In the genomic region with DNA sequence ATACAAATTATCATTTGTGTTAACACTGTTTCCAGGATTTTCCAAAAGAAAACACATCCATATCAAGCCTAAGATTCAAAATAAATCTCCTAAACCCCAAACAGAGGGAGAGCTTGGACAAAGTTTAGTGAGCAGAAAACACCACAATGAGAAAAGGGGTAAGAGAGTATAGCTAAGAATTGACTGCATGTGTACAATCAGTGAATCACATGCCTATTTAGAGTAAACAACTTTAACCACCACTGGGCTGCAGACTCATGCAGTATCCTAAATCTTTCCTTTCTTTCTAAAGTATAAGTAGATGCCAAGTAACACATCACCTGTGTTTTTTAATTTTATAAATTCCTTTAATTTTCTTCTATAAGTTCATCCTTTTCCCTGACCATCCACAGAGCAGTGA, we compare ENCODE assay signal across 29 cellular contexts.
DNase-seq lines count a peak whose midpoint lies in the region; ATAC-seq and TF ChIP-seq lines count a peak whose summit lies in the region.
"Had no signal": no experiment of that assay in that cellular context is flagged by ENCODE, and none has a peak within 500 bp of the region (broad histone marks: within the 10 kb centered on the region; RNA-seq: fewer than 3 reads in every experiment).

No MANE protein-coding gene starts in this region.

- H3K4me2 ChIP-seq in OCI-LY3 (ENCODE audit: low read length) = peak overlapping the region; percentile 95
- H3K4me2 ChIP-seq: smooth muscle cell had no signal

- no peaks in the 10 kb centered on the region for H3K9me3 ChIP-seq in OCI-LY3 (ENCODE audit: insufficient read depth, low read length)
- H3K9me3 ChIP-seq in aorta (ENCODE audit: control insufficient read depth, low read length) = no peaks in the 10 kb centered on the region
- H3K9me3 ChIP-seq: MG63 had no signal

- H3K9me3 Mint-ChIP-seq in activated naive CD4-positive, alpha-beta T cell treated with anti-CD3 and anti-CD28 coated beads, Interleukin-2, amount 50 U/mL, for 72 hours = peaks cover 0 to 22% of the 10 kb centered on the region in 2 donors
- H3K9me3 Mint-ChIP-seq in immature natural killer cell = peaks cover 0 to 7% (median 2%) of the 10 kb centered on the region in 6 donors
- H3K9me3 Mint-ChIP-seq in stimulated activated memory B cell treated with anti-CD40 and anti-IgM and Interleukin-4, amounts not matched to agents 10 μg/mL and 1 μg/mL and 100 μg/mL, for 72 hours = peaks cover 5% of the 10 kb centered on the region
- H3K9me3 Mint-ChIP-seq: CD4-positive, alpha-beta T cell had no signal

- peak in 1 of 2 donors; percentile 46 for ATAC-seq in activated naive CD4-positive, alpha-beta T cell treated with anti-CD3 and anti-CD28 coated beads, Interleukin-2, amount 50 U/mL, for 72 hours
- no peak for ATAC-seq in stimulated activated memory B cell treated with anti-CD40 and anti-IgM and Interleukin-4, amounts not matched to agents 10 μg/mL and 1 μg/mL and 100 μg/mL, for 72 hours
- no peak for ATAC-seq in aorta (ENCODE audit: low FRiP score)
- ATAC-seq: heart left ventricle, SK-N-SH treated with all-trans-retinoic acid at 6 μM for 48 hours had no signal

- H3K4me1 Mint-ChIP-seq in immature natural killer cell = peaks cover 96 to 100% of the 10 kb centered on the region in 2 donors
- peaks cover 61% of the 10 kb centered on the region for H3K4me1 Mint-ChIP-seq in stimulated activated memory B cell treated with anti-CD40 and anti-IgM and Interleukin-4, amounts not matched to agents 10 μg/mL and 1 μg/mL and 100 μg/mL, for 72 hours

- H3K36me3 ChIP-seq in OCI-LY3 (replicated peaks; ENCODE audit: low read depth, low read length) = no peaks in the 10 kb centered on the region
- H3K36me3 ChIP-seq in aorta (ENCODE audit: control insufficient read depth in 1 of 2, insufficient read depth in 2 of 2, low read length in 1 of 2) = no peaks in the 10 kb centered on the region
- H3K36me3 ChIP-seq: heart left ventricle, MG63, WERI-Rb-1 had no signal

- H3K27ac Mint-ChIP-seq in activated naive CD4-positive, alpha-beta T cell treated with anti-CD3 and anti-CD28 coated beads, Interleukin-2, amount 50 U/mL, for 72 hours = peak overlapping the region; percentile 40 to 73
- H3K27ac Mint-ChIP-seq in immature natural killer cell = peak overlapping the region; percentile 88 to 98 (median 94)
- peak overlapping the region; percentile 63 for H3K27ac Mint-ChIP-seq in stimulated activated memory B cell treated with anti-CD40 and anti-IgM and Interleukin-4, amounts not matched to agents 10 μg/mL and 1 μg/mL and 100 μg/mL, for 72 hours
- H3K27ac Mint-ChIP-seq: activated naive CD8-positive, alpha-beta T cell; CD4-positive, alpha-beta T cell had no signal

- H3K9ac ChIP-seq in OCI-LY3 (ENCODE audit: low read length) = peak overlapping the region; percentile 12; the same call in 1 of the 2 replicates

- TF ChIP-seq CTCF in OCI-LY3 (IDR thresholded peaks at IDR 0.05; ENCODE audit: low read depth, low read length) (no peak), GM10266 (IDR thresholded peaks at IDR 0.05; ENCODE audit: control insufficient read depth, insufficient read depth, low read depth, missing control alignments) (no peak)

- 0 out of 2 replicates have a peak overlapping the region, but pooled peaks have one; percentile 8 for H3K4me3 ChIP-seq in OCI-LY3 (ENCODE audit: low read length)
- H3K4me3 ChIP-seq in aorta (ENCODE audit: low read length in 2 of 2) = no peak overlapping the region
- H3K4me3 ChIP-seq: dorsolateral prefrontal cortex, heart left ventricle, MG63, smooth muscle cell had no signal

- peaks cover 16% of the 10 kb centered on the region in 2 donors for H3K36me3 Mint-ChIP-seq in activated naive CD4-positive, alpha-beta T cell treated with anti-CD3 and anti-CD28 coated beads, Interleukin-2, amount 50 U/mL, for 72 hours
- peaks cover 14 to 27% (median 16%) of the 10 kb centered on the region in 3 donors for H3K36me3 Mint-ChIP-seq in immature natural killer cell
- H3K36me3 Mint-ChIP-seq in stimulated activated memory B cell treated with anti-CD40 and anti-IgM and Interleukin-4, amounts not matched to agents 10 μg/mL and 1 μg/mL and 100 μg/mL, for 72 hours = peaks cover 8% of the 10 kb centered on the region

- H3K27me3 ChIP-seq in OCI-LY3 (ENCODE audit: low read depth, low read length) (no peaks in the 10 kb centered on the region), aorta (ENCODE audit: control insufficient read depth in 1 of 2, insufficient read depth in 2 of 2, low read length in 1 of 2) (no peaks in the 10 kb centered on the region)
- H3K27me3 ChIP-seq: dorsolateral prefrontal cortex, heart left ventricle, MG63 had no signal

- intact Hi-C loops in aorta (cut with DNase I) = no loop called here

- H3K27me3 Mint-ChIP-seq in immature natural killer cell (ENCODE audit: low read depth in 3 of 3) = peaks cover 0 to 4% (median 2%) of the 10 kb centered on the region in 3 donors
- H3K27me3 Mint-ChIP-seq in stimulated activated memory B cell treated with anti-CD40 and anti-IgM and Interleukin-4, amounts not matched to agents 10 μg/mL and 1 μg/mL and 100 μg/mL, for 72 hours = no peaks in the 10 kb centered on the region
- H3K27me3 Mint-ChIP-seq: activated naive CD8-positive, alpha-beta T cell; CD4-positive, alpha-beta T cell had no signal

- H3K4me1 ChIP-seq in OCI-LY3 (ENCODE audit: low read length) = peaks cover 58% of the 10 kb centered on the region
- no peaks in the 10 kb centered on the region for H3K4me1 ChIP-seq in aorta (ENCODE audit: control insufficient read depth in 1 of 2, insufficient read depth in 2 of 2, low read length in 2 of 2)

- H3K79me2 ChIP-seq in OCI-LY3 (ENCODE audit: low read length) = no peaks in the 10 kb centered on the region

- H3K4me3 Mint-ChIP-seq in immature natural killer cell = peak overlapping the region; percentile 71 to 89 (median 74)
- no peak overlapping the region for H3K4me3 Mint-ChIP-seq in stimulated activated memory B cell treated with anti-CD40 and anti-IgM and Interleukin-4, amounts not matched to agents 10 μg/mL and 1 μg/mL and 100 μg/mL, for 72 hours
- H3K4me3 Mint-ChIP-seq: activated naive CD8-positive, alpha-beta T cell; CD4-positive, alpha-beta T cell had no signal

- DNase-seq in activated naive CD4-positive, alpha-beta T cell treated with anti-CD3 and anti-CD28 coated beads, Interleukin-2, amount 50 U/mL, for 72 hours (ENCODE audit: low spot score in 2 of 2) = no peak
- DNase-seq in activated naive CD4-positive, alpha-beta T cell treated with Interleukin-2 at 50 U/mL for 16 hours = no peak
- no peak for DNase-seq in immature natural killer cell
- DNase-seq in GM10266 (ENCODE audit: extremely low spot score) = no peak
- DNase-seq in aorta = no peak
- no peak for DNase-seq in effector CD8-positive, alpha-beta T cell (lab: John Stamatoyannopoulos, UW)
- DNase-seq: activated CD4-positive, alpha-beta T cell treated with anti-CD3 and anti-CD28 coated beads, Interleukin-2, amount 50 U/mL, for 4 hours; activated T-cell treated with anti-CD3 and anti-CD28 coated beads, Interleukin-2, amount 50 U/mL, for 1 hour; CD4-positive, alpha-beta T cell; DMS153; dorsolateral prefrontal cortex; GOT3; heart left ventricle; left cardiac atrium; mammary epithelial cell; MG63; NCI-H2081; NCI-H345; NCI-H748 treated with DMSO at 0.1 percent for 48 hours; OCI-M1; retina; stimulated activated naive CD4-positive, alpha-beta T cell treated with Interleukin-2 at 50 U/mL for 16 hours; T-helper 9 cell; WERI-Rb-1 had no signal

- no peaks in the 10 kb centered on the region for H4K20me1 ChIP-seq in OCI-LY3 (ENCODE audit: insufficient read depth, low read length)

- no peak overlapping the region for H2AFZ ChIP-seq in OCI-LY3 (ENCODE audit: low read depth, low read length)

- H3K27ac ChIP-seq in OCI-LY3 (ENCODE audit: low read length) = no peak overlapping the region
- no peak overlapping the region for H3K27ac ChIP-seq in aorta (ENCODE audit: low read depth in 1 of 2, low read length in 2 of 2)
- H3K27ac ChIP-seq: dorsolateral prefrontal cortex, WERI-Rb-1 had no signal
